Comparison of ENCODE assay signal across 12 cellular contexts in the genomic region with DNA sequence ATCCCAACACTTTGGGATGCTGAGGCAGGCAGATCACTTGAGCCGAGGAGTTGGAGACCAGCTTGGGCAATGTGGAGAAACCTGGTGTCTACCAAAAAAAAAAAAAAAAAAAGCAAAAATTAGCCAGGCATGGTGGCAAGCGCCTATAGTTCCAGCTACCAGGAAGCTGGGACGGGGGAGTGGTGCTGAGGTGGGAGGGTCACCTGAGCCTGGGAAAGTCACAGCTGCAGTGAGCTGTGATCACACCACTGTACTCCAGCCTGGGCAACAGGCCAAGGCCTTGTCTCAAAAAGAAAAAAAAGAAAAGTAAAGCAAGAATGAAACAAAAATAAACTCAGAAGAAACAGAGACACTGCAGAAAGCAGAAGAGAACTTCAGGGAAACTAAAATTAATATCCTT. TPM values are rescaled to one million over a fixed set of nuclear protein-coding genes. Genes with fewer than 3 reads are reported as not detected.
DNase-seq lines count a peak whose midpoint lies in the region; ATAC-seq and TF ChIP-seq lines count a peak whose summit lies in the region.
"Had no signal": no experiment of that assay in that cellular context is flagged by ENCODE, and none has a peak within 500 bp of the region (broad histone marks: within the 10 kb centered on the region; RNA-seq: fewer than 3 reads in every experiment).

No MANE protein-coding gene starts in this region.

- peaks cover 9% of the 10 kb centered on the region for H3K36me3 Mint-ChIP-seq in neural progenitor cell

- H3K4me3 ChIP-seq in BLaER1 treated with 17β-estradiol and CSF1 and Interleukin-3, amounts not matched to agents 10 nM and 100 nM = no peak overlapping the region
- no peak overlapping the region for H3K4me3 ChIP-seq in kidney epithelial cell (ENCODE audit: low read depth, low read length)
- no peak overlapping the region for H3K4me3 ChIP-seq in neural progenitor cell

- peaks cover 2% of the 10 kb centered on the region for H3K27me3 Mint-ChIP-seq in neural progenitor cell (ENCODE audit: insufficient read depth, low read depth)

- TF ChIP-seq CTCF in kidney epithelial cell (IDR thresholded peaks at IDR 0.05; ENCODE audit: insufficient read depth, low read length, poor library complexity, severe bottlenecking) (no peak), neural progenitor cell (IDR thresholded peaks at IDR 0.05) (no peak)

- ATAC-seq in GM18520 (IDR thresholded peaks at IDR 0.05; ENCODE audit: unreplicated experiment) (peak; percentile 46), GM21515 (IDR thresholded peaks at IDR 0.05; ENCODE audit: unreplicated experiment) (no peak)
- ATAC-seq: stimulated activated naive CD8-positive, alpha-beta T cell treated with anti-CD3 and anti-CD28 coated beads, Interleukin-15, Interleukin-2, amounts not matched to agents 100 U/mL and 50 U/mL, for 24 hours had no signal

- no peaks in the 10 kb centered on the region for H4K20me1 ChIP-seq in BLaER1 treated with 17β-estradiol and CSF1 and Interleukin-3, amounts not matched to agents 10 nM and 100 nM
- no peaks in the 10 kb centered on the region for H4K20me1 ChIP-seq in neural progenitor cell (ENCODE audit: low read depth)

- H3K4me1 Mint-ChIP-seq in neural progenitor cell = no peaks in the 10 kb centered on the region

- peak overlapping the region in 1 of 11 experiments; percentile 9; a peak in 3 of 22 replicates for H3K27ac ChIP-seq in BLaER1 treated with 17β-estradiol and CSF1 and Interleukin-3, amounts not matched to agents 10 nM and 100 nM
- no peak overlapping the region for H3K27ac ChIP-seq in neural progenitor cell

- no peaks in the 10 kb centered on the region for H3K27me3 ChIP-seq in BLaER1 treated with 17β-estradiol and CSF1 and Interleukin-3, amounts not matched to agents 10 nM and 100 nM
- no peaks in the 10 kb centered on the region for H3K27me3 ChIP-seq in kidney epithelial cell (ENCODE audit: control insufficient read depth, insufficient read depth, low read length)
- H3K27me3 ChIP-seq in neural progenitor cell = no peaks in the 10 kb centered on the region

- H3F3A ChIP-seq in neural progenitor cell (ENCODE audit: low read depth) = no peaks in the 10 kb centered on the region

- H3K4me2 ChIP-seq in BLaER1 treated with 17β-estradiol and CSF1 and Interleukin-3, amounts not matched to agents 10 nM and 100 nM = peak overlapping the region; percentile 12 to 58 (median 36); a peak in 15 of 22 replicates
- H3K4me2 ChIP-seq in neural progenitor cell = no peak overlapping the region

- no peak overlapping the region for H3K9ac ChIP-seq in BLaER1 treated with 17β-estradiol and CSF1 and Interleukin-3, amounts not matched to agents 10 nM and 100 nM
- no peak overlapping the region for H3K9ac ChIP-seq in neural progenitor cell

- no peak overlapping the region for H3K4me3 Mint-ChIP-seq in neural progenitor cell

- H3K79me2 ChIP-seq in neural progenitor cell (ENCODE audit: low read depth) = no peaks in the 10 kb centered on the region

- H3K36me3 ChIP-seq in BLaER1 treated with 17β-estradiol and CSF1 and Interleukin-3, amounts not matched to agents 10 nM and 100 nM = peaks cover 47 to 84% (median 59%) of the 10 kb centered on the region in 11 experiments
- H3K36me3 ChIP-seq in kidney epithelial cell (ENCODE audit: control insufficient read depth, insufficient read depth, low read length) (no peaks in the 10 kb centered on the region), neural progenitor cell (no peaks in the 10 kb centered on the region)

- DNase-seq in RPMI8226 (peak; percentile 88), kidney epithelial cell (ENCODE audit: low read depth) (peak; percentile 32), ecto neural progenitor cell (ENCODE audit: low spot score) (no peak), NCI-H1048 (lab: John Stamatoyannopoulos, UW) (no peak), neural progenitor cell (ENCODE audit: low spot score) (no peak)
- DNase-seq: activated naive CD4-positive, alpha-beta T cell; Caco-2; HCEC 1CT; stimulated activated naive CD8-positive, alpha-beta T cell treated with anti-CD3 and anti-CD28 coated beads, Interleukin-15, Interleukin-2, amounts not matched to agents 100 U/mL and 50 U/mL, for 24 hours had no signal

- no peak overlapping the region for H2AFZ ChIP-seq in neural progenitor cell (replicated peaks)

- H3K9me3 Mint-ChIP-seq in neural progenitor cell = no peaks in the 10 kb centered on the region

- no peaks in the 10 kb centered on the region for H3K9me3 ChIP-seq in BLaER1 treated with 17β-estradiol and CSF1 and Interleukin-3, amounts not matched to agents 10 nM and 100 nM (replicated peaks in 1 of 11)
- H3K9me3 ChIP-seq in neural progenitor cell (ENCODE audit: low read depth) = no peaks in the 10 kb centered on the region
- H3K9me3 ChIP-seq: Caco-2 had no signal

- no peak overlapping the region for H3K27ac Mint-ChIP-seq in neural progenitor cell

- peaks cover 14 to 26% (median 23%) of the 10 kb centered on the region in 10 experiments for H3K4me1 ChIP-seq in BLaER1 treated with 17β-estradiol and CSF1 and Interleukin-3, amounts not matched to agents 10 nM and 100 nM
- H3K4me1 ChIP-seq in neural progenitor cell = no peaks in the 10 kb centered on the region
- H3K4me1 ChIP-seq: Caco-2 had no signal

RNA-seq across cellular contexts. Expression of gene MTRF1, which starts 31.6 kb away (rescaled TPM):
- total RNA-seq in kidney epithelial cell (8.5 and 11.1 TPM in 2 replicates), neural progenitor cell (ENCODE audit: low replicate concordance) (18.1 and 24.9 TPM in 2 replicates)

RNA-seq across cellular contexts. Expression of gene KBTBD7, which starts 37.4 kb away (rescaled TPM):
- total RNA-seq in kidney epithelial cell (3.3 and 3.7 TPM in 2 replicates), neural progenitor cell (ENCODE audit: low replicate concordance) (18.5 and 24.7 TPM in 2 replicates)

Comparison
In these comparisons a context has a peak if more than half of its experiments do, and no peak if none do; other contexts are left out.
1. DNase-seq: peak in RPMI8226 (single experiment) and kidney epithelial cell (single experiment); none in ecto neural progenitor cell (single experiment), NCI-H1048 (single experiment) and neural progenitor cell (single experiment).